In genomic region chr1:227131193-227131592, GRCh38 we compare ENCODE assay signal across 9 cellular contexts.
DNase-seq lines count a peak whose midpoint lies in the region; TF ChIP-seq lines count a peak whose summit lies in the region.
"Had no signal": no experiment of that assay in that cellular context is flagged by ENCODE, and none has a peak within 500 bp of the region (broad histone marks: within the 10 kb centered on the region; RNA-seq: fewer than 3 reads in every experiment).

No MANE protein-coding gene starts in this region.

- H4K91ac ChIP-seq in neuronal stem cell (ENCODE audit: low read depth, low read length, poor library complexity): no peak overlapping the region

- no peak overlapping the region for H2BK5ac ChIP-seq in neuronal stem cell (ENCODE audit: low read length)

- no peak overlapping the region for H2BK15ac ChIP-seq in neuronal stem cell (ENCODE audit: low read length)

- no peaks in the 10 kb centered on the region for H4K20me1 ChIP-seq in osteoblast (ENCODE audit: insufficient read depth, low read length)

- H3K9me3 ChIP-seq in osteoblast (ENCODE audit: low read depth, low read length) (no peaks in the 10 kb centered on the region), neuronal stem cell (replicated peaks in 1 of 2; ENCODE audit: control insufficient read depth in 2 of 2, insufficient read depth in 1 of 2, low read depth in 1 of 2, low read length in 2 of 2) (peaks cover 0 to 2% of the 10 kb centered on the region in 2 donors)

- H2AFZ ChIP-seq in osteoblast (ENCODE audit: low read length) (no peak overlapping the region), neuronal stem cell (ENCODE audit: low read length) (no peak overlapping the region)

- H3K4me2 ChIP-seq in osteoblast (ENCODE audit: insufficient read depth, low read length) (no peak overlapping the region), neuronal stem cell (ENCODE audit: insufficient read depth, low read length, poor library complexity, severe bottlenecking) (no peak overlapping the region)

- H3K4me1 ChIP-seq in osteoblast (ENCODE audit: insufficient read depth, low read length) (no peaks in the 10 kb centered on the region), neuronal stem cell (ENCODE audit: control insufficient read depth in 2 of 2, insufficient read depth in 1 of 2, low read depth in 1 of 2, low read length in 2 of 2) (peaks cover 0 to under 1% of the 10 kb centered on the region in 2 donors)

- no peak overlapping the region for H3K4me3 ChIP-seq in osteoblast (ENCODE audit: insufficient read depth, low read length)
- no peak overlapping the region for H3K4me3 ChIP-seq in neuronal stem cell (ENCODE audit: low read length in 2 of 2)
- H3K4me3 ChIP-seq: skin epidermis had no signal

- no peak overlapping the region for H2BK120ac ChIP-seq in neuronal stem cell (ENCODE audit: low read depth, low read length)

- H3K27ac ChIP-seq in osteoblast (ENCODE audit: low read depth, low read length) (no peak overlapping the region), neuronal stem cell (replicated peaks; ENCODE audit: low read length) (no peak overlapping the region)
- H3K27ac ChIP-seq: skin epidermis had no signal

- no peaks in the 10 kb centered on the region for H3K79me1 ChIP-seq in neuronal stem cell (ENCODE audit: low read depth, low read length)

- peak; percentile 64 for TF ChIP-seq CTCF in osteoblast (IDR thresholded peaks at IDR 0.05; ENCODE audit: extremely low read depth, low read depth, low read length)

- no peak overlapping the region for H3K4ac ChIP-seq in neuronal stem cell (ENCODE audit: low read length)

- DNase-seq in Daoy (ENCODE audit: low read depth) (peak; percentile 6), Kasumi-1 (lab: John Stamatoyannopoulos, UW) (peak; percentile 7 to 13), cerebellar cortex (ENCODE audit: low spot score) (peak; percentile 31), osteoblast (ENCODE audit: insufficient read length, low spot score, missing footprints) (peak; percentile 86), neuronal stem cell (ENCODE audit: low spot score) (no peak), GM19238 (ENCODE audit: insufficient read length, low spot score) (no peak)
- no peak for DNase-seq in activated CD4-positive, alpha-beta T cell treated with anti-CD3 and anti-CD28 coated beads, Interleukin-2, amount 50 U/mL, for 48 hours
- DNase-seq in stimulated activated CD4-positive, alpha-beta T cell treated with anti-CD3 and anti-CD28 coated beads, Interleukin-4, amount 100 ng/mL, for 1 hour: no peak

- no peak overlapping the region for H3K23ac ChIP-seq in neuronal stem cell (ENCODE audit: low read depth, low read length, poor library complexity)

- H3K14ac ChIP-seq in neuronal stem cell (ENCODE audit: low read length): no peak overlapping the region

- WGBS in neuronal stem cell (ENCODE audit: extremely low coverage in 2 of 2, insufficient read length in 2 of 2, insufficient replicate concordance in 1 of 2), 2 donors: no CpG with 5 or more reads among the region's 3 CpGs

- no peaks in the 10 kb centered on the region for H3K79me2 ChIP-seq in osteoblast (ENCODE audit: insufficient read depth, low read length)

- H2AK5ac ChIP-seq in neuronal stem cell (ENCODE audit: low read depth, low read length): no peak overlapping the region

- H3K9ac ChIP-seq in neuronal stem cell (ENCODE audit: low read depth, low read length, poor library complexity): no peak overlapping the region

- H3K27me3 ChIP-seq in osteoblast (ENCODE audit: insufficient read depth, low read length) (no peaks in the 10 kb centered on the region), neuronal stem cell (ENCODE audit: control insufficient read depth in 3 of 3, insufficient read depth in 3 of 3, low read depth in 1 of 3, low read length in 3 of 3) (no peaks in the 10 kb centered on the region)

- H3K36me3 ChIP-seq in osteoblast (ENCODE audit: insufficient read depth, low read length) (peaks cover 5% of the 10 kb centered on the region), neuronal stem cell (replicated peaks in 1 of 2; ENCODE audit: control insufficient read depth in 2 of 2, insufficient read depth in 2 of 2, low read length in 2 of 2) (peaks cover 2 to 33% of the 10 kb centered on the region in 2 donors)

- no peak overlapping the region for H4K8ac ChIP-seq in neuronal stem cell (ENCODE audit: low read depth, low read length)

- no peak overlapping the region for H2BK12ac ChIP-seq in neuronal stem cell (ENCODE audit: low read length)

- H3K18ac ChIP-seq in neuronal stem cell (ENCODE audit: low read length): no peak overlapping the region

Comparison
In these comparisons a context has a peak if more than half of its experiments do, and no peak if none do; other contexts are left out.
1. DNase-seq: peak in Daoy (single experiment), Kasumi-1 (2 of 2), cerebellar cortex (single experiment) and osteoblast (single experiment); none in neuronal stem cell (single experiment), GM19238 (single experiment), activated CD4-positive, alpha-beta T cell treated with anti-CD3 and anti-CD28 coated beads, Interleukin-2, amount 50 U/mL, for 48 hours (0 of 2) and stimulated activated CD4-positive, alpha-beta T cell treated with anti-CD3 and anti-CD28 coated beads, Interleukin-4, amount 100 ng/mL, for 1 hour (single experiment).